1 cellular context compared by ENCODE assay signal in the genomic region with DNA sequence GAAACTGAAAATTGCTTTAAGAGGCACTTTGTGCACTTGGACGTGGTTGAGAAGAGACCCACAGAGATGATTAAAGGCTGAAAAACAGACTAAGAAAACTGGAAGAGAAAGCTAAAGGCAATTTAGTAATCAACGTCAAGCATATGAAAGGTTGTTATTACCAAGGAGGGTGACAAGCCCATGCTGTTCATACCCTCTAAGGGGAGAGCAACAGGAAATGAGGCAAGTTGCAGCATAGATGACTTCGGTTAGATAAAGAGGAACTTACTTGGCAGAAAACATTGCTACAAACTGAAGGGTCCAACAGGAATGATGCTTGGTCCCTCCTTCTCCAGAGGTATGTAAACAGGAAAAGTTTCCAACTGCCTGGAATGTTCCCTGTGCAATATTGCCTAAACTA.
TF ChIP-seq lines count a peak whose summit lies in the region.

No MANE protein-coding gene starts in this region.

TF ChIP-seq in K562, 482 proteins besides CTCF, POLR2A, EP300 and RAD21 (continued from another document and continues in another):
- TF ChIP-seq CUX1 (CRISPR knock-in tag; IDR thresholded peaks at IDR 0.05) = no peak
- TF ChIP-seq ZNF444 (CRISPR knock-in tag; IDR thresholded peaks at IDR 0.05) = peak; percentile 64; the same call in 1 of the 2 replicates
- no peak for TF ChIP-seq TFAM (CRISPR knock-in tag; conservative IDR thresholded peaks at IDR 0.05)
- no peak for TF ChIP-seq EWSR1 (IDR thresholded peaks at IDR 0.05; ENCODE audit: borderline replicate concordance, low read depth, partially characterized antibody)
- no peak for TF ChIP-seq ZNF318 (IDR thresholded peaks at IDR 0.05; ENCODE audit: borderline replicate concordance in 1 of 2, low read depth in 1 of 2)
- TF ChIP-seq ZBTB1 (CRISPR knock-in tag; IDR thresholded peaks at IDR 0.05; ENCODE audit: borderline replicate concordance, low read depth) = no peak
- TF ChIP-seq KLF10 (CRISPR knock-in tag; IDR thresholded peaks at IDR 0.05) = no peak
- TF ChIP-seq ZSCAN32 (CRISPR knock-in tag; IDR thresholded peaks at IDR 0.05) = no peak
- no peak for TF ChIP-seq RBM34 (IDR thresholded peaks at IDR 0.05; ENCODE audit: borderline replicate concordance, insufficient read depth, low read length)
- peak; percentile 50; the same call in 1 of the 2 replicates for TF ChIP-seq ZNF239 (CRISPR knock-in tag; IDR thresholded peaks at IDR 0.05)
- no peak for TF ChIP-seq RBM17 (IDR thresholded peaks at IDR 0.05; ENCODE audit: borderline replicate concordance, low read depth, low read length)
- 0 out of 2 replicates have a peak, but pooled peaks have one; percentile 22 for TF ChIP-seq POLR2H (tag; IDR thresholded peaks at IDR 0.05; ENCODE audit: low read depth)
- TF ChIP-seq SFPQ (IDR thresholded peaks at IDR 0.05; ENCODE audit: low read depth, low read length) = no peak
- TF ChIP-seq GABPB1 (CRISPR knock-in tag; IDR thresholded peaks at IDR 0.05) = no peak
- no peak for TF ChIP-seq CC2D1A (IDR thresholded peaks at IDR 0.05)
- TF ChIP-seq ESRRA (IDR thresholded peaks at IDR 0.05; ENCODE audit: borderline replicate concordance, low read depth) = no peak
- TF ChIP-seq CSDE1 (IDR thresholded peaks at IDR 0.05) = no peak
- TF ChIP-seq ZNF175 (CRISPR knock-in tag; IDR thresholded peaks at IDR 0.05; ENCODE audit: low read depth) = peak; percentile 56; the same call in 1 of the 2 replicates
- TF ChIP-seq ZBTB9 (CRISPR knock-in tag; IDR thresholded peaks at IDR 0.05) = peak; percentile 30; the same call in 1 of the 2 replicates
- no peak for TF ChIP-seq ZKSCAN1 (IDR thresholded peaks at IDR 0.05; ENCODE audit: low read depth, low read length)
- TF ChIP-seq PPARD (CRISPR knock-in tag; IDR thresholded peaks at IDR 0.05) = no peak
- TF ChIP-seq RUNX1 (IDR thresholded peaks at IDR 0.05; ENCODE audit: low read depth) = no peak
- TF ChIP-seq IRF2 (CRISPR knock-in tag; IDR thresholded peaks at IDR 0.05) = no peak
- TF ChIP-seq, protein P1, sequence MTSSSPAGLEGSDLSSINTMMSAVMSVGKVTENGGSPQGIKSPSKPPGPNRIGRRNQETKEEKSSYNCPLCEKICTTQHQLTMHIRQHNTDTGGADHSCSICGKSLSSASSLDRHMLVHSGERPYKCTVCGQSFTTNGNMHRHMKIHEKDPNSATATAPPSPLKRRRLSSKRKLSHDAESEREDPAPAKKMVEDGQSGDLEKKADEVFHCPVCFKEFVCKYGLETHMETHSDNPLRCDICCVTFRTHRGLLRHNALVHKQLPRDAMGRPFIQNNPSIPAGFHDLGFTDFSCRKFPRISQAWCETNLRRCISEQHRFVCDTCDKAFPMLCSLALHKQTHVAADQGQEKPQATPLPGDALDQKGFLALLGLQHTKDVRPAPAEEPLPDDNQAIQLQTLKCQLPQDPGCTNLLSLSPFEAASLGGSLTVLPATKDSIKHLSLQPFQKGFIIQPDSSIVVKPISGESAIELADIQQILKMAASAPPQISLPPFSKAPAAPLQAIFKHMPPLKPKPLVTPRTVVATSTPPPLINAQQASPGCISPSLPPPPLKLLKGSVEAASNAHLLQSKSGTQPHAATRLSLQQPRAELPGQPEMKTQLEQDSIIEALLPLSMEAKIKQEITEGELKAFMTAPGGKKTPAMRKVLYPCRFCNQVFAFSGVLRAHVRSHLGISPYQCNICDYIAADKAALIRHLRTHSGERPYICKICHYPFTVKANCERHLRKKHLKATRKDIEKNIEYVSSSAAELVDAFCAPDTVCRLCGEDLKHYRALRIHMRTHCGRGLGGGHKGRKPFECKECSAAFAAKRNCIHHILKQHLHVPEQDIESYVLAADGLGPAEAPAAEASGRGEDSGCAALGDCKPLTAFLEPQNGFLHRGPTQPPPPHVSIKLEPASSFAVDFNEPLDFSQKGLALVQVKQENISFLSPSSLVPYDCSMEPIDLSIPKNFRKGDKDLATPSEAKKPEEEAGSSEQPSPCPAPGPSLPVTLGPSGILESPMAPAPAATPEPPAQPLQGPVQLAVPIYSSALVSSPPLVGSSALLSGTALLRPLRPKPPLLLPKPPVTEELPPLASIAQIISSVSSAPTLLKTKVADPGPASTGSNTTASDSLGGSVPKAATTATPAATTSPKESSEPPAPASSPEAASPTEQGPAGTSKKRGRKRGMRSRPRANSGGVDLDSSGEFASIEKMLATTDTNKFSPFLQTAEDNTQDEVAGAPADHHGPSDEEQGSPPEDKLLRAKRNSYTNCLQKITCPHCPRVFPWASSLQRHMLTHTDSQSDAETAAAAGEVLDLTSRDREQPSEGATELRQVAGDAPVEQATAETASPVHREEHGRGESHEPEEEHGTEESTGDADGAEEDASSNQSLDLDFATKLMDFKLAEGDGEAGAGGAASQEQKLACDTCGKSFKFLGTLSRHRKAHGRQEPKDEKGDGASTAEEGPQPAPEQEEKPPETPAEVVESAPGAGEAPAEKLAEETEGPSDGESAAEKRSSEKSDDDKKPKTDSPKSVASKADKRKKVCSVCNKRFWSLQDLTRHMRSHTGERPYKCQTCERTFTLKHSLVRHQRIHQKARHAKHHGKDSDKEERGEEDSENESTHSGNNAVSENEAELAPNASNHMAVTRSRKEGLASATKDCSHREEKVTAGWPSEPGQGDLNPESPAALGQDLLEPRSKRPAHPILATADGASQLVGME (CRISPR knock-in tag; IDR thresholded peaks at IDR 0.05) = peak; percentile 10; the same call in 1 of the 2 replicates
- no peak for TF ChIP-seq E2F3 (CRISPR knock-in tag; IDR thresholded peaks at IDR 0.05)
- TF ChIP-seq ZNF79 (CRISPR knock-in tag; IDR thresholded peaks at IDR 0.05; ENCODE audit: low read depth) = 0 out of 2 replicates have a peak, but pooled peaks have one; percentile 53
- no peak for TF ChIP-seq BRD9 (IDR thresholded peaks at IDR 0.05; ENCODE audit: low read depth, partially characterized antibody)
- no peak for TF ChIP-seq RBM39 (optimal IDR thresholded peaks at IDR 0.05; ENCODE audit: low read depth, low read length)
- no peak for TF ChIP-seq PHF8 (IDR thresholded peaks at IDR 0.05; ENCODE audit: borderline replicate concordance, low read length)
- TF ChIP-seq ZNF232 (CRISPR knock-in tag; IDR thresholded peaks at IDR 0.05) = no peak
- no peak for TF ChIP-seq GTF2A2 (tag; IDR thresholded peaks at IDR 0.05)
- TF ChIP-seq POLR2B (IDR thresholded peaks at IDR 0.05; ENCODE audit: low read depth, partially characterized antibody) = no peak
- TF ChIP-seq CEBPG (CRISPR knock-in tag; IDR thresholded peaks at IDR 0.05) = no peak
- TF ChIP-seq CEBPG (tag; conservative IDR thresholded peaks at IDR 0.05 in 1 of 2, IDR thresholded peaks at IDR 0.05 in 1 of 2) = peak in 1 of 2 experiments; percentile 17; a peak in 1 of 4 replicates
- TF ChIP-seq NBN (IDR thresholded peaks at IDR 0.05; ENCODE audit: low read depth) = no peak
- TF ChIP-seq MIER1 (IDR thresholded peaks at IDR 0.05; ENCODE audit: low read depth) = no peak
- peak; percentile 42; the same call in 1 of the 2 replicates for TF ChIP-seq SMAD4 (CRISPR knock-in tag; conservative IDR thresholded peaks at IDR 0.05)
- TF ChIP-seq RFX1 (IDR thresholded peaks at IDR 0.05) = no peak
